Comparison of ENCODE assay signal across 2 cellular contexts in genomic region chr4:117965608-117966007, GRCh38.
TF ChIP-seq lines count a peak whose summit lies in the region.

No MANE protein-coding gene starts in this region.

TF ChIP-seq in IMR-90, 13 proteins besides CTCF, POLR2A, EP300 and RAD21:
- TF ChIP-seq CEBPB (IDR thresholded peaks at IDR 0.05; ENCODE audit: low read depth, low read length) = no peak
- TF ChIP-seq RCOR1 (IDR thresholded peaks at IDR 0.05; ENCODE audit: insufficient replicate concordance, low read length) = no peak
- TF ChIP-seq NFE2L2 (IDR thresholded peaks at IDR 0.05; ENCODE audit: low read depth, low read length) = no peak
- no peak for TF ChIP-seq USF2 (IDR thresholded peaks at IDR 0.05; ENCODE audit: low read depth, low read length)
- no peak for TF ChIP-seq FOS (IDR thresholded peaks at IDR 0.05; ENCODE audit: low read depth, low read length)

TF ChIP-seq in H1, 55 proteins besides CTCF, POLR2A, EP300 and RAD21:
- TF ChIP-seq YY1 (IDR thresholded peaks at IDR 0.05; ENCODE audit: low read depth, low read length) = no peak
- no peak for TF ChIP-seq CBX8 (IDR thresholded peaks at IDR 0.05; ENCODE audit: borderline replicate concordance, low read depth, low read length)
- TF ChIP-seq EZH2 (IDR thresholded peaks at IDR 0.05; ENCODE audit: low read depth, low read length, severe bottlenecking) = no peak
- TF ChIP-seq TAF7 (optimal IDR thresholded peaks at IDR 0.05; ENCODE audit: borderline replicate concordance, low read depth, low read length) = no peak
- TF ChIP-seq SP4 (IDR thresholded peaks at IDR 0.05; ENCODE audit: low read length) = no peak
